Comparison of ENCODE assay signal across 8 cellular contexts in the genomic region with DNA sequence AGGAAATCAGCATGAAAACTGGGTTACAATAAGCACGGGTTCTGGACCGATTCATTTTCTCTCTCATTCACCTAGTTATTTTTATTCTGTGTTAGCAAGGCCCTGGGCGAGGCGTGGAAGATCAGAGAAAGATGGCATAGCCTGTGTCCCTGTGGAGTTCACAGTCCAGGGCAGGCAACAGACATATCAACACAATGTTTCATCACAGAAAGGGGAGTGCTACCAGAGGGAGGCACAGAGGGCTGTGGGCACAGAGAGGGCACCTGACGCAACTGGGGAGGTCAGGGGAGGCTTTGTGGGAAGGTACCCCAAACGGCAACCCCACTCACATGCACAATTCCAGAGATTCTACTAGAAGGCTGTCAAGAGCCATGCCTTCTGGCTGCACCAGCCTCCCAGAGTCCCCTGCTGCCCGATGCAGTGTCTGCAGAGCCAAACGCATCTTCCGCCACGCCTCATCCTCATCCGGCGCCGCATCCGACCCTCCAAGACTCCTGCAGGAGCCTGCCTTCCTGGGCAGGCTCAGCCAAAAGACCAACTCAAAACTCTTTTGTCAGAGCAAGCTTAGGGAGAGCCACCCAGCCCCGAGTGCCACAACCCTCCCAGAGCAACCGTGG. TPM values are rescaled to one million over a fixed set of nuclear protein-coding genes. Genes with fewer than 3 reads are reported as not detected.
DNase-seq lines count a peak whose midpoint lies in the region; ATAC-seq and TF ChIP-seq lines count a peak whose summit lies in the region.

No MANE protein-coding gene starts in this region.

- intact Hi-C loops in psoas muscle (cut with DNase I) = loop anchor here in 1 of 2 donors (2.0 kb wide), 1 partner anchor 28 kb away; no protein-coding TSS in a partner anchor

- H3K27ac ChIP-seq in SK-N-MC = no peak overlapping the region
- peak overlapping the region; percentile 85 for H3K27ac ChIP-seq in psoas muscle

- peaks cover 54% of the 10 kb centered on the region for H3K4me1 ChIP-seq in psoas muscle

- CTCF ChIA-PET in GM10248 (lab: Yijun Ruan, JAX) = interaction anchor here (1.1 kb wide), 1 partner anchor 149 kb away, joined by 3 read pairs; no protein-coding TSS in a partner anchor

- H3K9ac ChIP-seq in SK-N-MC (ENCODE audit: insufficient read length) = peak overlapping the region; percentile 81

- H3K4me3 ChIP-seq in SK-N-MC = peak overlapping the region; percentile 90
- peak overlapping the region; percentile 89 for H3K4me3 ChIP-seq in fibroblast of villous mesenchyme (ENCODE audit: low read depth, low read length)
- peak overlapping the region; percentile 83 for H3K4me3 ChIP-seq in psoas muscle

- POLR2A ChIA-PET in GM10248 (lab: Yijun Ruan, JAX) = no interaction called here

- TF ChIP-seq CTCF in fibroblast of villous mesenchyme (IDR thresholded peaks at IDR 0.05; ENCODE audit: insufficient read depth, low read depth, low read length) (no peak), psoas muscle (IDR thresholded peaks at IDR 0.05) (no peak), GM10248 (IDR thresholded peaks at IDR 0.05; ENCODE audit: control extremely low read depth, extremely low read depth, low read depth, missing control alignments) (no peak)

- ATAC-seq in psoas muscle = no peak
- no peak for ATAC-seq in GM21723 (IDR thresholded peaks at IDR 0.05; ENCODE audit: unreplicated experiment)
- ATAC-seq in HG02642 (IDR thresholded peaks at IDR 0.05; ENCODE audit: poor library complexity, unreplicated experiment) = no peak

- H3K9me3 ChIP-seq in SK-N-MC (ENCODE audit: low read depth, low read length) = no peaks in the 10 kb centered on the region
- H3K9me3 ChIP-seq in psoas muscle = no peaks in the 10 kb centered on the region

- peaks cover 28% of the 10 kb centered on the region for H3K36me3 ChIP-seq in SK-N-MC (ENCODE audit: insufficient read depth, low read length)
- H3K36me3 ChIP-seq in psoas muscle (ENCODE audit: insufficient read depth in 1 of 2, low read depth in 1 of 2) = peaks cover 2 to 30% of the 10 kb centered on the region in 2 donors

- H3K27me3 ChIP-seq in psoas muscle (ENCODE audit: insufficient read depth in 3 of 3, low read length in 2 of 3) = no peaks in the 10 kb centered on the region

- 20 to 40% (median 25%) methylated on average over 16 of the region's 16 CpGs for WGBS in psoas muscle, 3 donors

- DNase-seq in ELR (ENCODE audit: low read depth) = peak; percentile 58
- DNase-seq in SK-N-MC (ENCODE audit: low read depth, low spot score) = no peak
- peak; percentile 31 for DNase-seq in fibroblast of villous mesenchyme (ENCODE audit: low read depth)
- no peak for DNase-seq in psoas muscle
- no peak for DNase-seq in GM10248 (ENCODE audit: extremely low spot score)
- no peak for DNase-seq in central memory CD4-positive, alpha-beta T cell

RNA-seq across cellular contexts. Expression of gene FAM193B, which starts 1.4 kb away (rescaled TPM):
- total RNA-seq in fibroblast of villous mesenchyme (26.3 and 29.6 TPM in 2 replicates), psoas muscle (10 to 100 TPM; 27.2 to 36.7 (median 30.3) TPM)
- 10 to 100 TPM; 26.9 to 31.2 (median 27.0) TPM for polyA plus RNA-seq in psoas muscle

RNA-seq across cellular contexts. Expression of gene DDX41, which starts 36.2 kb away (rescaled TPM):
- total RNA-seq in fibroblast of villous mesenchyme (56.0 and 56.1 TPM in 2 replicates), psoas muscle (10 to 100 TPM; 37.2 to 41.0 (median 40.2) TPM)
- 10 to 100 TPM; 45.6 to 71.6 (median 57.3) TPM for polyA plus RNA-seq in psoas muscle

RNA-seq across cellular contexts. Expression of gene TMED9, which starts 39.1 kb away (rescaled TPM):
- total RNA-seq in fibroblast of villous mesenchyme (113 and 130 TPM in 2 replicates), psoas muscle (10 to 100 TPM; 47.5 to 71.9 (median 56.7) TPM)
- 100 to 1,000 TPM in 2 of 3 donors, 10 to 100 TPM in 1; 78.3 to 185 (median 115) TPM for polyA plus RNA-seq in psoas muscle

RNA-seq across cellular contexts. Expression of gene DOK3, which starts 43.3 kb away (rescaled TPM):
- total RNA-seq in fibroblast of villous mesenchyme (2.6 TPM in 2 replicates), psoas muscle (1 to 10 TPM; 2.4 to 5.4 (median 3.1) TPM)
- polyA plus RNA-seq in psoas muscle = 1 to 10 TPM in 2 of 3 donors, under 1 TPM in 1; 0.44 to 5.0 (median 3.8) TPM

RNA-seq across cellular contexts. Expression of gene B4GALT7, which starts 47.0 kb away (rescaled TPM):
- total RNA-seq in fibroblast of villous mesenchyme (30.3 and 30.7 TPM in 2 replicates), psoas muscle (10 to 100 TPM; 12.7 to 18.5 (median 14.1) TPM)
- polyA plus RNA-seq in psoas muscle = 10 to 100 TPM; 13.0 to 23.1 (median 15.1) TPM

Comparison
In these comparisons a context has a peak if more than half of its experiments do, and no peak if none do; other contexts are left out.
1. DNase-seq: peak in ELR (single experiment) and fibroblast of villous mesenchyme (single experiment); none in SK-N-MC (single experiment), psoas muscle (0 of 2), GM10248 (single experiment) and central memory CD4-positive, alpha-beta T cell (single experiment).
2. Peak in every context shown above with its lines, with median percentiles within 50 percentile points of each other: H3K4me3 ChIP-seq.